ENCODE assay signal across 19 cellular contexts in genomic region chr11:82855616-82856015, GRCh38. TPM values are rescaled to one million over a fixed set of nuclear protein-coding genes. Genes with fewer than 3 reads are reported as not detected.
DNase-seq lines count a peak whose midpoint lies in the region; ATAC-seq, FAIRE-seq and TF ChIP-seq lines count a peak whose summit lies in the region.
"Had no signal": no experiment of that assay in that cellular context is flagged by ENCODE, and none has a peak within 500 bp of the region (broad histone marks: within the 10 kb centered on the region; RNA-seq: fewer than 3 reads in every experiment).

No MANE protein-coding gene starts in this region.

- H3K36me3 ChIP-seq in IMR-90 (ENCODE audit: control insufficient read depth, insufficient read depth, low read length) = no peaks in the 10 kb centered on the region
- H3K36me3 ChIP-seq in astrocyte (ENCODE audit: insufficient read depth, low read length) = no peaks in the 10 kb centered on the region
- H3K36me3 ChIP-seq in kidney (ENCODE audit: control insufficient read depth in 1 of 2, insufficient read depth in 2 of 2, low read length in 2 of 2) = no peaks in the 10 kb centered on the region
- peaks cover 3% of the 10 kb centered on the region for H3K36me3 ChIP-seq in endodermal cell (ENCODE audit: control insufficient read depth, insufficient read depth, low read length)
- H3K36me3 ChIP-seq: HAP-1 had no signal

- H3K4me3 Mint-ChIP-seq in astrocyte (ENCODE audit: unreplicated experiment) (no peak overlapping the region), endodermal cell (no peak overlapping the region)
- H3K4me3 Mint-ChIP-seq: CD8-positive, alpha-beta T cell had no signal

- no peak overlapping the region for H4K5ac ChIP-seq in IMR-90 (ENCODE audit: low read depth, low read length)

- H3K9me3 ChIP-seq in IMR-90 (ENCODE audit: control insufficient read depth, insufficient read depth, low read length) (no peaks in the 10 kb centered on the region), astrocyte (ENCODE audit: insufficient read depth, low read depth, low read length) (no peaks in the 10 kb centered on the region), kidney (ENCODE audit: control insufficient read depth in 1 of 2, low read length in 2 of 2) (no peaks in the 10 kb centered on the region), endodermal cell (ENCODE audit: control insufficient read depth, low read length) (no peaks in the 10 kb centered on the region)
- H3K9me3 ChIP-seq: BE2C, HAP-1 had no signal

- no peaks in the 10 kb centered on the region for H3K79me2 ChIP-seq in astrocyte (ENCODE audit: insufficient read depth, low read length)

- no peak overlapping the region for H4K8ac ChIP-seq in IMR-90 (ENCODE audit: low read depth in 2 of 2, low read length in 2 of 2)

- peak; percentile 27 for DNase-seq in AG09309 (ENCODE audit: low read depth)
- DNase-seq in EH (ENCODE audit: low read depth) = peak; percentile 73
- DNase-seq in IMR-90 = no peak
- DNase-seq in astrocyte (ENCODE audit: low read depth) = peak; percentile 16
- no peak for DNase-seq in kidney
- DNase-seq in activated CD4-positive, alpha-beta T cell treated with anti-CD3 and anti-CD28 coated beads for 4 hours = no peak
- no peak for DNase-seq in endodermal cell
- no peak for DNase-seq in activated CD4-positive, alpha-beta T cell treated with anti-CD3 and anti-CD28 coated beads, Interleukin-2, amount 50 U/mL, for 1 hour
- DNase-seq: 8988T; BE2C; Calu3; CD8-positive, alpha-beta T cell; DMS79 treated with DMSO at 0.1 percent for 48 hours had no signal

- H3K4me2 ChIP-seq in IMR-90 (ENCODE audit: low read depth, low read length) (no peak overlapping the region), astrocyte (ENCODE audit: low read length) (no peak overlapping the region)

- FAIRE-seq in astrocyte (lab: Jason Lieb, UNC) (no peak), kidney (lab: Jason Lieb, UNC) (no peak)
- FAIRE-seq: G401.6, GM12892, GM18507 had no signal

- no peak overlapping the region for H2BK20ac ChIP-seq in IMR-90 (ENCODE audit: low read depth, low read length)

- H3K23ac ChIP-seq in IMR-90 (ENCODE audit: low read depth, low read length) = no peak overlapping the region

- POLR2A ChIA-PET in IMR-90 (lab: Charles Lee; ENCODE audit: unreplicated experiment) = no interaction called here

- H2BK5ac ChIP-seq in IMR-90 (ENCODE audit: low read depth, low read length, poor library complexity, severe bottlenecking) = no peak overlapping the region

- no peaks in the 10 kb centered on the region for H3K27me3 ChIP-seq in IMR-90 (ENCODE audit: control insufficient read depth, insufficient read depth, low read length)
- no peaks in the 10 kb centered on the region for H3K27me3 ChIP-seq in astrocyte (ENCODE audit: insufficient read depth, low read length)
- no peaks in the 10 kb centered on the region for H3K27me3 ChIP-seq in endodermal cell (ENCODE audit: control insufficient read depth, insufficient read depth, low read length, poor library complexity, severe bottlenecking)
- H3K27me3 ChIP-seq: BE2C had no signal

- H3K9ac ChIP-seq in IMR-90 (ENCODE audit: low read depth, low read length) (no peak overlapping the region), astrocyte (ENCODE audit: low read length) (no peak overlapping the region), kidney (ENCODE audit: low read length in 2 of 2) (no peak overlapping the region), endodermal cell (ENCODE audit: extremely low read depth, low read length, poor library complexity, severe bottlenecking) (no peak overlapping the region)
- H3K9ac ChIP-seq: GM23248 had no signal

- H3K4me1 Mint-ChIP-seq in astrocyte (ENCODE audit: low read depth, unreplicated experiment) (peaks cover 30% of the 10 kb centered on the region), endodermal cell (peaks cover 2% of the 10 kb centered on the region)

- H3K9me3 Mint-ChIP-seq in astrocyte (ENCODE audit: unreplicated experiment) (no peaks in the 10 kb centered on the region), endodermal cell (no peaks in the 10 kb centered on the region)
- H3K9me3 Mint-ChIP-seq: CD8-positive, alpha-beta T cell had no signal

- H3K27ac Mint-ChIP-seq in astrocyte (ENCODE audit: unreplicated experiment) (no peak overlapping the region), endodermal cell (no peak overlapping the region)
- H3K27ac Mint-ChIP-seq: CD8-positive, alpha-beta T cell had no signal

- peaks cover 7 to 13% of the 10 kb centered on the region in 2 experiments for H3K79me1 ChIP-seq in IMR-90 (ENCODE audit: low read depth in 1 of 2, low read length in 2 of 2)

- H4K91ac ChIP-seq in IMR-90 (ENCODE audit: insufficient read depth, low read depth, low read length) = no peak overlapping the region

- in situ Hi-C loops in IMR-90 (cut with MboI; ENCODE audit: low sequenced_read_pairs) = no loop called here

- ATAC-seq in IMR-90 (ENCODE audit: low read depth) = no peak
- ATAC-seq: CD8-positive, alpha-beta T cell had no signal

- dilution Hi-C loops in IMR-90 (cut with HindIII; ENCODE audit: low sequenced_read_pairs, unreplicated experiment) = no loop called here

- no peak for TF ChIP-seq RAD21 in IMR-90 (IDR thresholded peaks at IDR 0.05; ENCODE audit: low read length)

- peak overlapping the region; percentile 3 for H2BK120ac ChIP-seq in IMR-90 (ENCODE audit: low read depth, low read length)

- H3K9me1 ChIP-seq in IMR-90 (ENCODE audit: insufficient read depth, low read length) = peaks cover 4% of the 10 kb centered on the region; the same call in 1 of the 2 replicates

- no peak overlapping the region for H3K18ac ChIP-seq in IMR-90 (ENCODE audit: low read depth, low read length)

- no peak overlapping the region for H2AFZ ChIP-seq in IMR-90 (replicated peaks; ENCODE audit: low read length, poor library complexity)
- H2AFZ ChIP-seq in astrocyte (ENCODE audit: low read depth, low read length) = no peak overlapping the region
- H2AFZ ChIP-seq: GM23248 had no signal

- WGBS in IMR-90 (ENCODE audit: extremely low coverage in 2 of 2, insufficient read length in 1 of 2), 2 experiments = no CpG with 5 or more reads among the region's 2 CpGs
- WGBS in endodermal cell (ENCODE audit: insufficient coverage in 1 of 2, insufficient read length in 1 of 2), 2 experiments = 93% methylated on average over 2 of the region's 2 CpGs; no CpG with 5 or more reads in 1 of the 2 experiments

- CTCF ChIA-PET in IMR-90 (lab: Yijun Ruan, JAX) = interaction anchor here (0.7 to 1.4 kb wide), 2 partner anchors 80 to 664 kb away, joined by 3 to 4 read pairs; no protein-coding TSS in a partner anchor

- H2BK15ac ChIP-seq in IMR-90 (ENCODE audit: low read depth, low read length) = no peak overlapping the region

- H3K4me1 ChIP-seq in IMR-90 (ENCODE audit: control insufficient read depth, insufficient read depth, low read length) = peaks cover 9% of the 10 kb centered on the region
- H3K4me1 ChIP-seq in astrocyte (ENCODE audit: insufficient read depth, low read length) = peaks cover 18% of the 10 kb centered on the region
- peaks cover 3 to 4% of the 10 kb centered on the region in 2 donors for H3K4me1 ChIP-seq in kidney (ENCODE audit: control insufficient read depth in 1 of 2, insufficient read depth in 1 of 2, low read depth in 1 of 2, low read length in 2 of 2)
- no peaks in the 10 kb centered on the region for H3K4me1 ChIP-seq in endodermal cell (ENCODE audit: control insufficient read depth, insufficient read depth, low read length)
- H3K4me1 ChIP-seq: BE2C had no signal

- intact Hi-C loops in IMR-90 (cut with micrococcal nuclease) = no loop called here
- intact Hi-C loops in kidney (cut with DNase I) = loop anchor here (10.0 kb wide), 1 partner anchor 131 kb away; no protein-coding TSS in a partner anchor

- H3K4me3 ChIP-seq in AG09309 (ENCODE audit: control insufficient read depth, low read depth, low read length) (no peak overlapping the region), IMR-90 (ENCODE audit: insufficient read depth, low read depth, low read length) (no peak overlapping the region), astrocyte (ENCODE audit: insufficient read depth, low read depth, low read length) (no peak overlapping the region), kidney (ENCODE audit: low read length in 2 of 2) (no peak overlapping the region), endodermal cell (ENCODE audit: low read length) (no peak overlapping the region)
- H3K4me3 ChIP-seq: HAP-1 had no signal

- H3K4ac ChIP-seq in IMR-90 (ENCODE audit: low read depth, low read length) = no peak overlapping the region

- H2AK5ac ChIP-seq in IMR-90 (ENCODE audit: low read depth, low read length) = no peak overlapping the region

- H3K27ac ChIP-seq in IMR-90 (ENCODE audit: insufficient read depth, low read length) (no peak overlapping the region), astrocyte (ENCODE audit: low read depth, low read length) (no peak overlapping the region), kidney (ENCODE audit: low read depth in 2 of 2, low read length in 2 of 2) (no peak overlapping the region), endodermal cell (ENCODE audit: low read depth, low read length) (no peak overlapping the region)
- H3K27ac ChIP-seq: C4-2B, GM23248 had no signal

- H3K36me3 Mint-ChIP-seq in astrocyte (ENCODE audit: low read depth, unreplicated experiment) (no peaks in the 10 kb centered on the region), endodermal cell (ENCODE audit: low read depth) (peaks cover 17% of the 10 kb centered on the region)

- H3K27me3 Mint-ChIP-seq in astrocyte (ENCODE audit: low read depth, unreplicated experiment) (no peaks in the 10 kb centered on the region), endodermal cell (ENCODE audit: insufficient read depth) (no peaks in the 10 kb centered on the region)

- BruUV-seq in IMR-90 (replicated peaks; lab: Mats Ljungman, UMichigan) = no TSS peak

- TF ChIP-seq CTCF in AG09309 (IDR thresholded peaks at IDR 0.05; ENCODE audit: control insufficient read depth, insufficient read depth, low read depth, low read length, missing control alignments) (no peak), IMR-90 (conservative IDR thresholded peaks at IDR 0.05; ENCODE audit: low read depth, low read length) (no peak), astrocyte (IDR thresholded peaks at IDR 0.05; ENCODE audit: insufficient read depth, low read depth, low read length) (no peak), kidney (IDR thresholded peaks at IDR 0.05; ENCODE audit: borderline replicate concordance, extremely low read depth, insufficient read depth) (no peak), endodermal cell (conservative IDR thresholded peaks at IDR 0.05) (no peak)

- TF ChIP-seq POLR2A in IMR-90 (IDR thresholded peaks at IDR 0.05; ENCODE audit: low read depth, low read length) = no peak

- no peak overlapping the region for H2AK9ac ChIP-seq in IMR-90 (replicated peaks; ENCODE audit: low read depth, low read length, poor library complexity)

- no peak overlapping the region for H3K14ac ChIP-seq in IMR-90 (replicated peaks; ENCODE audit: low read depth, low read length)

- H4K20me1 ChIP-seq in IMR-90 (ENCODE audit: insufficient read depth, low read length) (no peaks in the 10 kb centered on the region), astrocyte (ENCODE audit: insufficient read depth, low read length) (no peaks in the 10 kb centered on the region)

- H3K56ac ChIP-seq in IMR-90 (ENCODE audit: extremely low read depth, insufficient read depth, low read length) = no peak overlapping the region

RNA-seq across cellular contexts. Expression of gene PRCP, which starts 44.6 kb away (rescaled TPM):
- total RNA-seq in IMR-90 (2012; rRNA removed) (31.7 TPM in 2 replicates), astrocyte (62.0 and 70.8 TPM in 2 replicates), kidney (115 TPM), endodermal cell (100 to 1,000 TPM in 1 of 2 donors, 10 to 100 TPM in 1; 76.8 to 107 TPM)
- polyA plus RNA-seq in IMR-90 (2012; rRNA removed) (56.8 and 64.9 TPM in 2 replicates), kidney (ENCODE audit: insufficient read depth, low read depth, low replicate concordance) (202 TPM)
- polyA plus RNA-seq in IMR-90 (2012; cell fraction: cytosol; rRNA removed) = 24.1 and 32.6 TPM in 2 replicates
- 4.1 and 36.8 TPM in 2 replicates for polyA plus RNA-seq in IMR-90 (2012; cell fraction: nucleus; rRNA removed; ENCODE audit: low replicate concordance)
- 67.8 TPM for polyA plus RNA-seq in endodermal cell (2013, experiment 1 of 2)
- polyA plus RNA-seq in endodermal cell (2013, experiment 2 of 2) = 60.5 TPM

RNA-seq across cellular contexts. Expression of gene DDIAS, which starts 45.9 kb away (rescaled TPM):
- 9.4 and 15.8 TPM in 2 replicates for total RNA-seq in IMR-90 (2012; rRNA removed)
- polyA plus RNA-seq in IMR-90 (2012; rRNA removed) = 4.3 and 4.6 TPM in 2 replicates
- 0.93 and 2.8 TPM in 2 replicates for polyA plus RNA-seq in IMR-90 (2012; cell fraction: cytosol; rRNA removed)
- 0.61 and 2.6 TPM in 2 replicates for polyA plus RNA-seq in IMR-90 (2012; cell fraction: nucleus; rRNA removed; ENCODE audit: low replicate concordance)
- total RNA-seq in astrocyte = 2.6 and 4.0 TPM in 2 replicates
- 1.4 TPM for total RNA-seq in kidney
- polyA plus RNA-seq in kidney (ENCODE audit: insufficient read depth, low read depth, low replicate concordance) = 0.19 TPM
- total RNA-seq in endodermal cell = 10 to 100 TPM; 14.4 to 24.1 TPM
- 18.7 TPM for polyA plus RNA-seq in endodermal cell (2013, experiment 1 of 2)
- polyA plus RNA-seq in endodermal cell (2013, experiment 2 of 2) = 18.3 TPM

Comparison
In these comparisons a context has a peak if more than half of its experiments do, and no peak if none do; other contexts are left out.
1. DNase-seq: peak in AG09309 (single experiment), EH (single experiment) and astrocyte (single experiment); none in IMR-90 (single experiment), kidney (single experiment), activated CD4-positive, alpha-beta T cell treated with anti-CD3 and anti-CD28 coated beads for 4 hours (0 of 2), endodermal cell (single experiment) and activated CD4-positive, alpha-beta T cell treated with anti-CD3 and anti-CD28 coated beads, Interleukin-2, amount 50 U/mL, for 1 hour (single experiment).